ENCODE assay signal across 9 cellular contexts in the genomic region with DNA sequence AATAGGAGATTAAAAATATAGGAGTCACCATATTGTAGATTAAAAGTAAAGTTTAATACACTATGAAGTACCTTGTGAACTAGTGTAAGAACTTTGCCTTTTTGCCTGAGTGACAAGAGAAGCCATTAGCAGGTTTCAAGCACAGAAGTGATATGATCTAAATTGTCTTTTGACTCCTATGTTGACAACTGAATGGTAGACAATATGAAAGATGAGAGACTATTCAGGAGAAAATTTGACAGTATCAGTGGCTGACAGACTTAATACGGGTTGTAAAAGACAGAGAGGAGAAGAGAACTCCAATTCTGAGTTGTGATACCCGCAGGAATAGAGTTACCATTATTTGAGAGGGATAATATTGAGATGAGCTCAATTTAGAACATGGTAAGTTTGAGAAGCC.
"Had no signal": no experiment of that assay in that cellular context is flagged by ENCODE, and none has a peak within 500 bp of the region (broad histone marks: within the 10 kb centered on the region; RNA-seq: fewer than 3 reads in every experiment).

No MANE protein-coding gene starts in this region.

- H2AFZ ChIP-seq: GM23248, GM23338 had no signal

- ATAC-seq: GM23338, HCT116 had no signal

- H3K36me3 ChIP-seq: HAP-1 had no signal

- H3K4me2 ChIP-seq: GM23338 had no signal

- H3K4me3 Mint-ChIP-seq: GM23338, H9, HFFc6 had no signal

- H3K4me1 Mint-ChIP-seq: GM23338, H9 had no signal

- H3K4me1 ChIP-seq: HAP-1 had no signal

- H3K9me3 ChIP-seq: HAP-1 had no signal

- H3K4me3 ChIP-seq: GM23248, GM23338, HAP-1 had no signal

- H3K27ac ChIP-seq: GM23248 had no signal

- H3K9ac ChIP-seq: GM23248 had no signal

- H3K27ac Mint-ChIP-seq: GM23338, H9, HFFc6 had no signal

- DNase-seq: GM23248, GOT3, H7, H9, HCEC 1CT, HFFc6 had no signal

- H3K9me3 Mint-ChIP-seq: GM23338 had no signal
